8 cellular contexts compared by ENCODE assay signal in genomic region chr19:19489804-19490204, GRCh38. TPM values are rescaled to one million over a fixed set of nuclear protein-coding genes. Genes with fewer than 3 reads are reported as not detected.
DNase-seq lines count a peak whose midpoint lies in the region; ATAC-seq and TF ChIP-seq lines count a peak whose summit lies in the region.

No MANE protein-coding gene starts in this region.

- H3K27ac ChIP-seq in breast epithelium: peak overlapping the region; percentile 77 to 87
- H3K27ac ChIP-seq in mesenchymal stem cell (ENCODE audit: low read length, poor library complexity, severe bottlenecking): peak overlapping the region; percentile 75
- H3K27ac ChIP-seq in transverse colon: peak overlapping the region; percentile 71 to 84 (median 80)

- no peak overlapping the region for H2BK5ac ChIP-seq in mesenchymal stem cell (ENCODE audit: low read depth, low read length, poor library complexity, severe bottlenecking)

- no peak for TF ChIP-seq CTCF in breast epithelium (IDR thresholded peaks at IDR 0.05)
- no peak for TF ChIP-seq CTCF in transverse colon (IDR thresholded peaks at IDR 0.05)

- peak overlapping the region; percentile 4 for H3K4me2 ChIP-seq in mesenchymal stem cell (ENCODE audit: low read length, poor library complexity, severe bottlenecking)

- no peak overlapping the region for H2AFZ ChIP-seq in mesenchymal stem cell (ENCODE audit: low read depth, low read length)

- H3K9me3 ChIP-seq in breast epithelium (no peaks in the 10 kb centered on the region), mesenchymal stem cell (ENCODE audit: control insufficient read depth, low read length) (no peaks in the 10 kb centered on the region), transverse colon (no peaks in the 10 kb centered on the region)

- H3K18ac ChIP-seq in mesenchymal stem cell (ENCODE audit: low read depth in 1 of 2, low read length in 2 of 2): peak overlapping the region; percentile 38 to 73

- H2BK120ac ChIP-seq in mesenchymal stem cell (ENCODE audit: low read depth, low read length): no peak overlapping the region

- peak overlapping the region; percentile 84 for H4K8ac ChIP-seq in mesenchymal stem cell (ENCODE audit: low read length)

- H2AK5ac ChIP-seq in mesenchymal stem cell (ENCODE audit: low read length, severe bottlenecking): peak overlapping the region; percentile 8

- peak overlapping the region in 1 of 3 donors; percentile 44 for H3K4me3 ChIP-seq in breast epithelium
- H3K4me3 ChIP-seq in mesenchymal stem cell (ENCODE audit: insufficient read depth in 1 of 2, low read depth in 1 of 2, low read length in 2 of 2): peak overlapping the region in 1 of 2 experiments; percentile 62
- H3K4me3 ChIP-seq in transverse colon: no peak overlapping the region

- peak overlapping the region; percentile 3 to 87 for H3K4ac ChIP-seq in mesenchymal stem cell (ENCODE audit: low read depth in 1 of 2, low read length in 2 of 2)

- H3K79me1 ChIP-seq in mesenchymal stem cell (replicated peaks; ENCODE audit: low read length, poor library complexity, severe bottlenecking): peaks cover 33% of the 10 kb centered on the region

- peak overlapping the region; percentile 65 for H4K91ac ChIP-seq in mesenchymal stem cell (ENCODE audit: low read length)

- H3K9me3 Mint-ChIP-seq in activated CD4-positive, alpha-beta T cell treated with anti-CD3 and anti-CD28 coated beads, Interleukin-2, amount 10 ng/mL, durations not matched to agents 24 days and 14 days: no peaks in the 10 kb centered on the region

- H3K14ac ChIP-seq in mesenchymal stem cell (ENCODE audit: low read length in 2 of 2): peak overlapping the region in 1 of 2 experiments; percentile 78

- H3K4me1 Mint-ChIP-seq in activated CD4-positive, alpha-beta T cell treated with anti-CD3 and anti-CD28 coated beads, Interleukin-2, amount 10 ng/mL, durations not matched to agents 24 days and 14 days: peaks cover 36% of the 10 kb centered on the region

- H2BK15ac ChIP-seq in mesenchymal stem cell (ENCODE audit: low read depth, poor library complexity, severe bottlenecking): peak overlapping the region; percentile 5

- H3K36me3 ChIP-seq in breast epithelium (peaks cover 6% of the 10 kb centered on the region), mesenchymal stem cell (ENCODE audit: control insufficient read depth in 1 of 2, insufficient read depth in 2 of 2, low read depth in 1 of 2, low read length in 2 of 2) (peaks cover 31 to 52% of the 10 kb centered on the region in 2 experiments), transverse colon (peaks cover 0 to 16% (median 0%) of the 10 kb centered on the region in 4 donors)

- TF ChIP-seq POLR2A in breast epithelium (IDR thresholded peaks at IDR 0.05): no peak
- no peak for TF ChIP-seq POLR2A in transverse colon (IDR thresholded peaks at IDR 0.05)

- no peak for DNase-seq in activated CD4-positive, alpha-beta T cell treated with anti-CD3 and anti-CD28 coated beads, Interleukin-2, amount 10 ng/mL, durations not matched to agents 24 days and 14 days
- no peak for DNase-seq in activated CD4-positive, alpha-beta T cell treated with anti-CD3 and anti-CD28 coated beads, Interleukin-2, amount 50 U/mL, for 4 hours
- DNase-seq in breast epithelium (ENCODE audit: low spot score in 2 of 2) (no peak), mesenchymal stem cell (no peak), transverse colon (no peak)

- H3K9ac ChIP-seq in mesenchymal stem cell (ENCODE audit: low read length): peak overlapping the region; percentile 90

- H3K4me1 ChIP-seq in breast epithelium (peaks cover 9 to 12% of the 10 kb centered on the region in 2 donors), mesenchymal stem cell (ENCODE audit: control insufficient read depth, insufficient read depth, low read depth, low read length) (peaks cover 51% of the 10 kb centered on the region), transverse colon (peaks cover 15 to 49% (median 42%) of the 10 kb centered on the region in 4 donors)

- ATAC-seq in GM19467 (IDR thresholded peaks at IDR 0.05; ENCODE audit: unreplicated experiment): no peak
- no peak for ATAC-seq in HG02571 (IDR thresholded peaks at IDR 0.05; ENCODE audit: unreplicated experiment)
- ATAC-seq in HG03432 (IDR thresholded peaks at IDR 0.05; ENCODE audit: unreplicated experiment): no peak

- no peaks in the 10 kb centered on the region for H3K27me3 ChIP-seq in breast epithelium
- no peaks in the 10 kb centered on the region for H3K27me3 ChIP-seq in mesenchymal stem cell (ENCODE audit: control insufficient read depth in 1 of 2, insufficient read depth in 1 of 2, low read length in 2 of 2)
- no peaks in the 10 kb centered on the region for H3K27me3 ChIP-seq in transverse colon

- H3K36me3 Mint-ChIP-seq in activated CD4-positive, alpha-beta T cell treated with anti-CD3 and anti-CD28 coated beads, Interleukin-2, amount 10 ng/mL, durations not matched to agents 24 days and 14 days (ENCODE audit: low read depth): peaks cover 14% of the 10 kb centered on the region

- no peak overlapping the region for H3K23ac ChIP-seq in mesenchymal stem cell (ENCODE audit: low read length in 2 of 2)

- 85% methylated on average over 9 of the region's 9 CpGs for WGBS in mesenchymal stem cell
- 67% methylated on average over 9 of the region's 9 CpGs; no CpG with 5 or more reads in 1 of the 2 donors for WGBS in transverse colon (ENCODE audit: low coverage in 1 of 2), 2 donors

- peak overlapping the region; percentile 69 to 75 for H2BK12ac ChIP-seq in mesenchymal stem cell (ENCODE audit: low read length in 2 of 2)

- peak overlapping the region; percentile 76 for H3K4me3 Mint-ChIP-seq in activated CD4-positive, alpha-beta T cell treated with anti-CD3 and anti-CD28 coated beads, Interleukin-2, amount 10 ng/mL, durations not matched to agents 24 days and 14 days

- intact Hi-C loops in activated CD4-positive, alpha-beta T cell treated with anti-CD3 and anti-CD28 coated beads, Interleukin-2, amount 10 ng/mL, durations not matched to agents 24 days and 14 days (cut with micrococcal nuclease): loop anchor here (1.0 to 2.0 kb wide), 7 partner anchors 30 to 170 kb away; partner anchors contain the start of genes GATAD2A, MAU2 and SUGP1
- intact Hi-C loops in breast epithelium (cut with DNase I; ENCODE audit: low total_unique reads): loop anchor here (10.0 kb wide), 1 partner anchor 125 kb away; no protein-coding TSS in a partner anchor
- intact Hi-C loops in transverse colon (cut with DNase I; ENCODE audit: low total_unique reads): no loop called here

- H3K27me3 Mint-ChIP-seq in activated CD4-positive, alpha-beta T cell treated with anti-CD3 and anti-CD28 coated beads, Interleukin-2, amount 10 ng/mL, durations not matched to agents 24 days and 14 days: no peaks in the 10 kb centered on the region

- in situ Hi-C loops in transverse colon (cut with MboI; ENCODE audit: low pct_ligation_motif_present in 1 of 4, low pct_unique_long_range_greater_than_20kb in 1 of 4, low sequenced_read_pairs in 3 of 4): loop anchor here (5.0 to 25.0 kb wide), 4 partner anchors 118 to 303 kb away; partner anchors contain the start of genes BORCS8 (in 1 of the 4) and RFXANK (in 1 of the 4)

- H3K27ac Mint-ChIP-seq in activated CD4-positive, alpha-beta T cell treated with anti-CD3 and anti-CD28 coated beads, Interleukin-2, amount 10 ng/mL, durations not matched to agents 24 days and 14 days: peak overlapping the region; percentile 98

- no peak for TF ChIP-seq EP300 in transverse colon (IDR thresholded peaks at IDR 0.05; ENCODE audit: low read depth)

RNA-seq across cellular contexts. Expression of gene TSSK6, which starts 25.5 kb away (rescaled TPM):
- total RNA-seq in activated CD4-positive, alpha-beta T cell treated with anti-CD3 and anti-CD28 coated beads, Interleukin-2, amount 10 ng/mL, durations not matched to agents 24 days and 14 days: 3.3 and 4.4 TPM in 2 replicates
- total RNA-seq in breast epithelium: 1 to 10 TPM in 2 of 3 donors, under 1 TPM in 1; 0.96 to 2.9 (median 2.3) TPM
- polyA plus RNA-seq in mesenchymal stem cell (2013, experiment 1 of 2): 0.61 TPM
- polyA plus RNA-seq in mesenchymal stem cell (2013, experiment 2 of 2): 0.66 TPM
- total RNA-seq in transverse colon: 10 to 100 TPM in 2 of 4 donors, 1 to 10 TPM in 2; 2.6 to 10.5 (median 6.8) TPM

RNA-seq across cellular contexts. Expression of gene NDUFA13, which starts 26.2 kb away (rescaled TPM):
- 370 and 391 TPM in 2 replicates for total RNA-seq in activated CD4-positive, alpha-beta T cell treated with anti-CD3 and anti-CD28 coated beads, Interleukin-2, amount 10 ng/mL, durations not matched to agents 24 days and 14 days
- 100 to 1,000 TPM in 1 of 3 donors, 10 to 100 TPM in 2; 97.3 to 134 (median 99.2) TPM for total RNA-seq in breast epithelium
- 201 TPM for polyA plus RNA-seq in mesenchymal stem cell (2013, experiment 1 of 2)
- polyA plus RNA-seq in mesenchymal stem cell (2013, experiment 2 of 2): 201 TPM
- 100 to 1,000 TPM in 1 of 4 donors, 10 to 100 TPM in 3; 21.1 to 100 (median 76.0) TPM for total RNA-seq in transverse colon

RNA-seq across cellular contexts. Expression of gene YJEFN3, which starts 38.9 kb away (rescaled TPM):
- total RNA-seq in activated CD4-positive, alpha-beta T cell treated with anti-CD3 and anti-CD28 coated beads, Interleukin-2, amount 10 ng/mL, durations not matched to agents 24 days and 14 days: 11.4 and 14.6 TPM in 2 replicates
- total RNA-seq in breast epithelium: 1 to 10 TPM in 2 of 3 donors, under 1 TPM in 1; 0.88 to 2.0 (median 1.3) TPM
- 2.1 TPM for polyA plus RNA-seq in mesenchymal stem cell (2013, experiment 1 of 2)
- polyA plus RNA-seq in mesenchymal stem cell (2013, experiment 2 of 2): 1.7 TPM
- 1 to 10 TPM; 3.5 to 6.0 (median 4.0) TPM for total RNA-seq in transverse colon

RNA-seq across cellular contexts. Expression of gene CILP2, which starts 48.3 kb away (rescaled TPM):
- 0.14 TPM in 2 replicates for total RNA-seq in activated CD4-positive, alpha-beta T cell treated with anti-CD3 and anti-CD28 coated beads, Interleukin-2, amount 10 ng/mL, durations not matched to agents 24 days and 14 days
- under 1 TPM; 0.15 to 0.66 (median 0.16) TPM for total RNA-seq in breast epithelium
- polyA plus RNA-seq in mesenchymal stem cell (2013, experiment 1 of 2): 0.32 TPM
- 0.23 TPM for polyA plus RNA-seq in mesenchymal stem cell (2013, experiment 2 of 2)
- total RNA-seq in transverse colon: under 1 TPM in 1 of 4 donors, not detected in 3; 0.48 TPM
